5 cellular contexts compared by ENCODE assay signal in the genomic region with DNA sequence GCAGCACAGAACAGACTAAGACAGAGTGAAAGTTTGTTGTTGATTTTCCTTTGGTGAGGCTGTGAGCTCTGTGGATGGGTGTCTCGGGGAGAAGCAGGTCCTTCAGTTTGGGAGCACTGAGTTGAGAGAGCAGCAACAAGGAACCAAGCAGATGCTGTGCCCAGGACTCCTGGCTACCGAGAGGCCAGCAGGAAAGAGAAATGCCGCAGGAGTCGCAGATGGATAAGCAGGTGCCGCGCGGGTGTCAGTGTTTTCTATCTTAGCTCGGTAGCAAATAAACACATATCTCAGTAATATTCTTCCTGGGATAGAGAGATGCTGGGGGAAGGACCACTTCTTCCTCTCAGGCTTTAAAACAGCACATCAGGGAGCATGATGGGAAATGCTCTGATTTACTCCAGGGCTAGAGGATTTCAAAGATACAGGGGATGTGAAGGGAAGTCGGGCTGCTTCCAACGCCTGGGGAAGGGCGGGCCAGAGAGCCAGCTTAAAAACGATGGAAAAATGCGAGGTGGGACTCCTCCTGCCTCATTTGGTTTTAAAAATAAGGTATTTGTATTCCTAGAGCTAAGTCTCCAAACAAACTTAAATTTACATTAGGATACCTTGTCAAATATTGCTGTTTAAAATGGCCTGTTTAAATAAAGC.
"Had no signal": no experiment of that assay in that cellular context is flagged by ENCODE, and none has a peak within 500 bp of the region (broad histone marks: within the 10 kb centered on the region; RNA-seq: fewer than 3 reads in every experiment).

No MANE protein-coding gene starts in this region.

- H3K27ac Mint-ChIP-seq: H9 had no signal

- ATAC-seq: K562 had no signal

- H3K4me3 Mint-ChIP-seq: H9 had no signal

- H3K4me3 ChIP-seq: GM23248, K562 had no signal

- DNase-seq: GM23248, H9, HCEC 1CT, IMR-90 had no signal

- H3K27ac ChIP-seq: GM23248 had no signal

- H2AFZ ChIP-seq: GM23248 had no signal
